Comparison of ENCODE assay signal across 1 cellular context in the genomic region with DNA sequence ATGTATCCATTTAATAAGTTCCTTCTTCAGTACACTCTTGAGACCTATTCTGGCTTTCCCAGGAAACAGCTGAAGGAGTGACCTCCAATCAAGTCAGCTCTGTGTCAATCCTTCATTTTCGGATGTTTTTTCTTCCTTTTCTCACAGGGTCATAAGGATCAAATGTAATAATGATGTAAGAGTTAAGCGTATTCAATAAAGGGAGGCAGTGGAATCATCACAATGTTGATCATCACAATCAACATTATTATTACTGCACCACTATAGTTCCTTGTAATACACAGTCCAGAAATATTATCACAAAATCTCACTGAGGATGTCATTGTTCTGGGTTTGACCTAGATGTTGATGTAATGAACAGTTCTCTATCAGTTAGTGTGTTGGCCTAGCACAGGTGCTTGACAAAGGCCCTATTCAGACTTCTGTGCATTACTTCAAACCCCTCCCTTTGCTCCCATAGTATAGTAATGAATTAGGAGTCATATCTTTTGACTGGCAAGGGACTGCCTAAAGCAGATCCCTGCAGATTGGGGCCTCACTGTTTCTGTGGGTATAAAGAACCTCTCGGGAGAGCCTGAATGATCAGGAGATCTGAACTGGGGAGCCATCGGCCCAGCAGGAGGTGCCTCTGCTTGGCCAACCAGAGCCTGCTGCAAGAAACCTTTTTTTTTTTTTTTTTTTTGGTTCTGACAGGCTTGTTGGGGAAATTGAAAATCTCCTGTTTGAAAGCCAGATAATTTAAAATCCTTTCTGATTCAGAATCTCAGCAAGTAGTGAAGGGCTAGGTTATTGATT.
TF ChIP-seq lines count a peak whose summit lies in the region.

No MANE protein-coding gene starts in this region.

TF ChIP-seq in WTC11, 78 proteins besides CTCF, POLR2A, EP300 and RAD21 (continued from another document):
- TF ChIP-seq, protein P1, sequence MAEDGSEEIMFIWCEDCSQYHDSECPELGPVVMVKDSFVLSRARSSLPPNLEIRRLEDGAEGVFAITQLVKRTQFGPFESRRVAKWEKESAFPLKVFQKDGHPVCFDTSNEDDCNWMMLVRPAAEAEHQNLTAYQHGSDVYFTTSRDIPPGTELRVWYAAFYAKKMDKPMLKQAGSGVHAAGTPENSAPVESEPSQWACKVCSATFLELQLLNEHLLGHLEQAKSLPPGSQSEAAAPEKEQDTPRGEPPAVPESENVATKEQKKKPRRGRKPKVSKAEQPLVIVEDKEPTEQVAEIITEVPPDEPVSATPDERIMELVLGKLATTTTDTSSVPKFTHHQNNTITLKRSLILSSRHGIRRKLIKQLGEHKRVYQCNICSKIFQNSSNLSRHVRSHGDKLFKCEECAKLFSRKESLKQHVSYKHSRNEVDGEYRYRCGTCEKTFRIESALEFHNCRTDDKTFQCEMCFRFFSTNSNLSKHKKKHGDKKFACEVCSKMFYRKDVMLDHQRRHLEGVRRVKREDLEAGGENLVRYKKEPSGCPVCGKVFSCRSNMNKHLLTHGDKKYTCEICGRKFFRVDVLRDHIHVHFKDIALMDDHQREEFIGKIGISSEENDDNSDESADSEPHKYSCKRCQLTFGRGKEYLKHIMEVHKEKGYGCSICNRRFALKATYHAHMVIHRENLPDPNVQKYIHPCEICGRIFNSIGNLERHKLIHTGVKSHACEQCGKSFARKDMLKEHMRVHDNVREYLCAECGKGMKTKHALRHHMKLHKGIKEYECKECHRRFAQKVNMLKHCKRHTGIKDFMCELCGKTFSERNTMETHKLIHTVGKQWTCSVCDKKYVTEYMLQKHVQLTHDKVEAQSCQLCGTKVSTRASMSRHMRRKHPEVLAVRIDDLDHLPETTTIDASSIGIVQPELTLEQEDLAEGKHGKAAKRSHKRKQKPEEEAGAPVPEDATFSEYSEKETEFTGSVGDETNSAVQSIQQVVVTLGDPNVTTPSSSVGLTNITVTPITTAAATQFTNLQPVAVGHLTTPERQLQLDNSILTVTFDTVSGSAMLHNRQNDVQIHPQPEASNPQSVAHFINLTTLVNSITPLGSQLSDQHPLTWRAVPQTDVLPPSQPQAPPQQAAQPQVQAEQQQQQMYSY (CRISPR knock-in tag; IDR thresholded peaks at IDR 0.05): no peak
- TF ChIP-seq, protein P2, sequence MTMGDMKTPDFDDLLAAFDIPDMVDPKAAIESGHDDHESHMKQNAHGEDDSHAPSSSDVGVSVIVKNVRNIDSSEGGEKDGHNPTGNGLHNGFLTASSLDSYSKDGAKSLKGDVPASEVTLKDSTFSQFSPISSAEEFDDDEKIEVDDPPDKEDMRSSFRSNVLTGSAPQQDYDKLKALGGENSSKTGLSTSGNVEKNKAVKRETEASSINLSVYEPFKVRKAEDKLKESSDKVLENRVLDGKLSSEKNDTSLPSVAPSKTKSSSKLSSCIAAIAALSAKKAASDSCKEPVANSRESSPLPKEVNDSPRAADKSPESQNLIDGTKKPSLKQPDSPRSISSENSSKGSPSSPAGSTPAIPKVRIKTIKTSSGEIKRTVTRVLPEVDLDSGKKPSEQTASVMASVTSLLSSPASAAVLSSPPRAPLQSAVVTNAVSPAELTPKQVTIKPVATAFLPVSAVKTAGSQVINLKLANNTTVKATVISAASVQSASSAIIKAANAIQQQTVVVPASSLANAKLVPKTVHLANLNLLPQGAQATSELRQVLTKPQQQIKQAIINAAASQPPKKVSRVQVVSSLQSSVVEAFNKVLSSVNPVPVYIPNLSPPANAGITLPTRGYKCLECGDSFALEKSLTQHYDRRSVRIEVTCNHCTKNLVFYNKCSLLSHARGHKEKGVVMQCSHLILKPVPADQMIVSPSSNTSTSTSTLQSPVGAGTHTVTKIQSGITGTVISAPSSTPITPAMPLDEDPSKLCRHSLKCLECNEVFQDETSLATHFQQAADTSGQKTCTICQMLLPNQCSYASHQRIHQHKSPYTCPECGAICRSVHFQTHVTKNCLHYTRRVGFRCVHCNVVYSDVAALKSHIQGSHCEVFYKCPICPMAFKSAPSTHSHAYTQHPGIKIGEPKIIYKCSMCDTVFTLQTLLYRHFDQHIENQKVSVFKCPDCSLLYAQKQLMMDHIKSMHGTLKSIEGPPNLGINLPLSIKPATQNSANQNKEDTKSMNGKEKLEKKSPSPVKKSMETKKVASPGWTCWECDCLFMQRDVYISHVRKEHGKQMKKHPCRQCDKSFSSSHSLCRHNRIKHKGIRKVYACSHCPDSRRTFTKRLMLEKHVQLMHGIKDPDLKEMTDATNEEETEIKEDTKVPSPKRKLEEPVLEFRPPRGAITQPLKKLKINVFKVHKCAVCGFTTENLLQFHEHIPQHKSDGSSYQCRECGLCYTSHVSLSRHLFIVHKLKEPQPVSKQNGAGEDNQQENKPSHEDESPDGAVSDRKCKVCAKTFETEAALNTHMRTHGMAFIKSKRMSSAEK (CRISPR knock-in tag; IDR thresholded peaks at IDR 0.05; ENCODE audit: borderline replicate concordance): no peak
- TF ChIP-seq, protein P3, sequence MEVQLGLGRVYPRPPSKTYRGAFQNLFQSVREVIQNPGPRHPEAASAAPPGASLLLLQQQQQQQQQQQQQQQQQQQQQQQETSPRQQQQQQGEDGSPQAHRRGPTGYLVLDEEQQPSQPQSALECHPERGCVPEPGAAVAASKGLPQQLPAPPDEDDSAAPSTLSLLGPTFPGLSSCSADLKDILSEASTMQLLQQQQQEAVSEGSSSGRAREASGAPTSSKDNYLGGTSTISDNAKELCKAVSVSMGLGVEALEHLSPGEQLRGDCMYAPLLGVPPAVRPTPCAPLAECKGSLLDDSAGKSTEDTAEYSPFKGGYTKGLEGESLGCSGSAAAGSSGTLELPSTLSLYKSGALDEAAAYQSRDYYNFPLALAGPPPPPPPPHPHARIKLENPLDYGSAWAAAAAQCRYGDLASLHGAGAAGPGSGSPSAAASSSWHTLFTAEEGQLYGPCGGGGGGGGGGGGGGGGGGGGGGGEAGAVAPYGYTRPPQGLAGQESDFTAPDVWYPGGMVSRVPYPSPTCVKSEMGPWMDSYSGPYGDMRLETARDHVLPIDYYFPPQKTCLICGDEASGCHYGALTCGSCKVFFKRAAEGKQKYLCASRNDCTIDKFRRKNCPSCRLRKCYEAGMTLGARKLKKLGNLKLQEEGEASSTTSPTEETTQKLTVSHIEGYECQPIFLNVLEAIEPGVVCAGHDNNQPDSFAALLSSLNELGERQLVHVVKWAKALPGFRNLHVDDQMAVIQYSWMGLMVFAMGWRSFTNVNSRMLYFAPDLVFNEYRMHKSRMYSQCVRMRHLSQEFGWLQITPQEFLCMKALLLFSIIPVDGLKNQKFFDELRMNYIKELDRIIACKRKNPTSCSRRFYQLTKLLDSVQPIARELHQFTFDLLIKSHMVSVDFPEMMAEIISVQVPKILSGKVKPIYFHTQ (CRISPR knock-in tag; IDR thresholded peaks at IDR 0.05): no peak
- TF ChIP-seq USF2 (CRISPR knock-in tag; IDR thresholded peaks at IDR 0.05) (no peak), OVOL2 (CRISPR knock-in tag; IDR thresholded peaks at IDR 0.05; ENCODE audit: borderline replicate concordance) (no peak), NFYB (CRISPR knock-in tag; conservative IDR thresholded peaks at IDR 0.05; ENCODE audit: low read depth) (no peak), JAZF1 (CRISPR knock-in tag; IDR thresholded peaks at IDR 0.05) (no peak), SOX15 (CRISPR knock-in tag; IDR thresholded peaks at IDR 0.05) (no peak), NR2C2 (CRISPR knock-in tag; IDR thresholded peaks at IDR 0.05) (no peak)
- TF ChIP-seq, protein P4, sequence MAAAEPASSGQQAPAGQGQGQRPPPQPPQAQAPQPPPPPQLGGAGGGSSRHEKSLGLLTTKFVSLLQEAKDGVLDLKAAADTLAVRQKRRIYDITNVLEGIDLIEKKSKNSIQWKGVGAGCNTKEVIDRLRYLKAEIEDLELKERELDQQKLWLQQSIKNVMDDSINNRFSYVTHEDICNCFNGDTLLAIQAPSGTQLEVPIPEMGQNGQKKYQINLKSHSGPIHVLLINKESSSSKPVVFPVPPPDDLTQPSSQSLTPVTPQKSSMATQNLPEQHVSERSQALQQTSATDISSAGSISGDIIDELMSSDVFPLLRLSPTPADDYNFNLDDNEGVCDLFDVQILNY (CRISPR knock-in tag; IDR thresholded peaks at IDR 0.05): no peak
- TF ChIP-seq, protein P5, sequence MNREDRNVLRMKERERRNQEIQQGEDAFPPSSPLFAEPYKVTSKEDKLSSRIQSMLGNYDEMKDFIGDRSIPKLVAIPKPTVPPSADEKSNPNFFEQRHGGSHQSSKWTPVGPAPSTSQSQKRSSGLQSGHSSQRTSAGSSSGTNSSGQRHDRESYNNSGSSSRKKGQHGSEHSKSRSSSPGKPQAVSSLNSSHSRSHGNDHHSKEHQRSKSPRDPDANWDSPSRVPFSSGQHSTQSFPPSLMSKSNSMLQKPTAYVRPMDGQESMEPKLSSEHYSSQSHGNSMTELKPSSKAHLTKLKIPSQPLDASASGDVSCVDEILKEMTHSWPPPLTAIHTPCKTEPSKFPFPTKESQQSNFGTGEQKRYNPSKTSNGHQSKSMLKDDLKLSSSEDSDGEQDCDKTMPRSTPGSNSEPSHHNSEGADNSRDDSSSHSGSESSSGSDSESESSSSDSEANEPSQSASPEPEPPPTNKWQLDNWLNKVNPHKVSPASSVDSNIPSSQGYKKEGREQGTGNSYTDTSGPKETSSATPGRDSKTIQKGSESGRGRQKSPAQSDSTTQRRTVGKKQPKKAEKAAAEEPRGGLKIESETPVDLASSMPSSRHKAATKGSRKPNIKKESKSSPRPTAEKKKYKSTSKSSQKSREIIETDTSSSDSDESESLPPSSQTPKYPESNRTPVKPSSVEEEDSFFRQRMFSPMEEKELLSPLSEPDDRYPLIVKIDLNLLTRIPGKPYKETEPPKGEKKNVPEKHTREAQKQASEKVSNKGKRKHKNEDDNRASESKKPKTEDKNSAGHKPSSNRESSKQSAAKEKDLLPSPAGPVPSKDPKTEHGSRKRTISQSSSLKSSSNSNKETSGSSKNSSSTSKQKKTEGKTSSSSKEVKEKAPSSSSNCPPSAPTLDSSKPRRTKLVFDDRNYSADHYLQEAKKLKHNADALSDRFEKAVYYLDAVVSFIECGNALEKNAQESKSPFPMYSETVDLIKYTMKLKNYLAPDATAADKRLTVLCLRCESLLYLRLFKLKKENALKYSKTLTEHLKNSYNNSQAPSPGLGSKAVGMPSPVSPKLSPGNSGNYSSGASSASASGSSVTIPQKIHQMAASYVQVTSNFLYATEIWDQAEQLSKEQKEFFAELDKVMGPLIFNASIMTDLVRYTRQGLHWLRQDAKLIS (CRISPR knock-in tag; IDR thresholded peaks at IDR 0.05; ENCODE audit: borderline replicate concordance): no peak
